32 cellular contexts compared by ENCODE assay signal in genomic region chr21:44273046-44273445, GRCh38. TPM values are rescaled to one million over a fixed set of nuclear protein-coding genes. Genes with fewer than 3 reads are reported as not detected.
"Had no signal": no experiment of that assay in that cellular context is flagged by ENCODE, and none has a peak within 500 bp of the region (broad histone marks: within the 10 kb centered on the region; RNA-seq: fewer than 3 reads in every experiment).

No MANE protein-coding gene starts in this region.

- H3K27me3 ChIP-seq: ascending aorta, cardiac muscle cell, Peyer's patch, SJSA1 had no signal

- ATAC-seq: activated CD8-positive, alpha-beta T cell treated with anti-CD3 and anti-CD28 coated beads for 36 hours; activated T-cell treated with anti-CD3 and anti-CD28 coated beads, Interleukin-2, amount 50 U/mL, for 72 hours; activated T-helper 17 cell treated with anti-CD3 and anti-CD28 coated beads, Interleukin-2, amount 50 U/mL, for 72 hours; PC-3 had no signal

- DNase-seq: activated CD4-positive, alpha-beta T cell treated with anti-CD3 and anti-CD28 coated beads, Interleukin-2, amount 10 ng/mL, durations not matched to agents 24 days and 14 days; activated CD4-positive, alpha-beta T cell treated with anti-CD3 and anti-CD28 coated beads, Interleukin-2, amount 50 U/mL, for 4 hours; activated CD8-positive, alpha-beta T cell treated with anti-CD3 and anti-CD28 coated beads for 36 hours; activated effector memory CD4-positive, alpha-beta T cell treated with anti-CD3 and anti-CD28 coated beads, Interleukin-2, amount 50 U/mL, for 16 hours; activated naive CD4-positive, alpha-beta T cell; activated naive CD4-positive, alpha-beta T cell treated with anti-CD3 and anti-CD28 coated beads, Interleukin-2, amount 50 U/mL, for 16 hours; activated naive CD8-positive, alpha-beta T cell treated with anti-CD3 and anti-CD28 coated beads, Interleukin-2, amount 10 ng/mL, durations not matched to agents 7 days and 5 days; activated T-cell treated with anti-CD3 and anti-CD28 coated beads, Interleukin-2, amount 50 U/mL, for 1 hour; activated T-cell treated with anti-CD3 and anti-CD28 coated beads, Interleukin-2, amount 50 U/mL, for 72 hours; amygdala; Kasumi-1; KG1; MG63; NCI-H1048; NCI-H1105 treated with DMSO at 0.1 percent for 48 hours; NCI-H1436; NCI-H1694; NCI-H1930; NCI-H345; NCI-H524 treated with DMSO at 0.1 percent for 48 hours; NK-92 treated with Interleukin-12 subunit alpha and Interleukin-12 subunit beta, amount 100 ng/mL, for 24 hours; PC-3; Peyer's patch; RPMI8226; SHP77; SK-N-SH had no signal

- H3K4me2 ChIP-seq: SK-N-SH had no signal

- H3K9me3 ChIP-seq: ascending aorta, Peyer's patch, SJSA1, SK-N-SH had no signal

- H3K36me3 ChIP-seq: ascending aorta, cardiac muscle cell, MG63, Peyer's patch, SJSA1 had no signal

- H3K4me1 ChIP-seq: ascending aorta, Peyer's patch, SJSA1 had no signal

- H3K4me3 ChIP-seq: ascending aorta, cardiac muscle cell, MG63, Peyer's patch, SJSA1 had no signal

- H3K27ac ChIP-seq: ascending aorta, cardiac muscle cell, Peyer's patch, SJSA1 had no signal

RNA-seq across cellular contexts. Expression of gene DNMT3L, which starts 11.3 kb away (rescaled TPM):
- total RNA-seq: activated CD4-positive, alpha-beta T cell treated with anti-CD3 and anti-CD28 coated beads, Interleukin-2, amount 10 ng/mL, durations not matched to agents 24 days and 14 days; activated CD8-positive, alpha-beta memory T cell treated with anti-CD3 and anti-CD28 coated beads for 36 hours; activated CD8-positive, alpha-beta T cell treated with anti-CD3 and anti-CD28 coated beads for 36 hours; activated naive CD8-positive, alpha-beta T cell treated with anti-CD3 and anti-CD28 coated beads, Interleukin-2, amount 10 ng/mL, durations not matched to agents 7 days and 5 days; activated T-cell treated with anti-CD3 and anti-CD28 coated beads, Interleukin-2, amount 50 U/mL, for 72 hours; activated T-helper 17 cell treated with anti-CD3 and anti-CD28 coated beads, Interleukin-2, amount 50 U/mL, for 72 hours; ascending aorta; cardiac muscle cell; NCI-H460; PC-3; Peyer's patch; SJSA1 had no signal

RNA-seq across cellular contexts. Expression of gene AIRE, which starts 12.6 kb away (rescaled TPM):
- total RNA-seq: activated CD4-positive, alpha-beta T cell treated with anti-CD3 and anti-CD28 coated beads, Interleukin-2, amount 10 ng/mL, durations not matched to agents 24 days and 14 days; activated CD8-positive, alpha-beta memory T cell treated with anti-CD3 and anti-CD28 coated beads for 36 hours; activated CD8-positive, alpha-beta T cell treated with anti-CD3 and anti-CD28 coated beads for 36 hours; activated naive CD8-positive, alpha-beta T cell treated with anti-CD3 and anti-CD28 coated beads, Interleukin-2, amount 10 ng/mL, durations not matched to agents 7 days and 5 days; activated T-cell treated with anti-CD3 and anti-CD28 coated beads, Interleukin-2, amount 50 U/mL, for 72 hours; activated T-helper 17 cell treated with anti-CD3 and anti-CD28 coated beads, Interleukin-2, amount 50 U/mL, for 72 hours; NCI-H460; PC-3; SJSA1 had no signal

RNA-seq across cellular contexts. Expression of gene ICOSLG, which starts 32.3 kb away (rescaled TPM):
- total RNA-seq: ascending aorta had no signal
